ENCODE assay signal across 9 cellular contexts in genomic region chr1:229156819-229157218, GRCh38.
DNase-seq lines count a peak whose midpoint lies in the region; ATAC-seq and TF ChIP-seq lines count a peak whose summit lies in the region.
"Had no signal": no experiment of that assay in that cellular context is flagged by ENCODE, and none has a peak within 500 bp of the region (broad histone marks: within the 10 kb centered on the region; RNA-seq: fewer than 3 reads in every experiment).

No MANE protein-coding gene starts in this region.

- H3K9me3 Mint-ChIP-seq in neural crest cell (no peaks in the 10 kb centered on the region), HFFc6 (peaks cover 7% of the 10 kb centered on the region; the same call in 1 of the 2 replicates)
- no peaks in the 10 kb centered on the region for H3K9me3 Mint-ChIP-seq in activated T-cell treated with anti-CD3 and anti-CD28 coated beads, Interleukin-2, amount 50 U/mL, for 72 hours

- H3K4me1 Mint-ChIP-seq in neural crest cell (no peaks in the 10 kb centered on the region), HFFc6 (ENCODE audit: low read depth) (no peaks in the 10 kb centered on the region)
- H3K4me1 Mint-ChIP-seq in activated T-cell treated with anti-CD3 and anti-CD28 coated beads, Interleukin-2, amount 50 U/mL, for 72 hours (ENCODE audit: low read depth), result peaks cover 21% of the 10 kb centered on the region

- H3K4me3 Mint-ChIP-seq in neural crest cell, result no peak overlapping the region
- H3K4me3 Mint-ChIP-seq in HFFc6, result no peak overlapping the region
- H3K4me3 Mint-ChIP-seq in activated T-cell treated with anti-CD3 and anti-CD28 coated beads, Interleukin-2, amount 50 U/mL, for 72 hours, result no peak overlapping the region

- H3K27me3 Mint-ChIP-seq in neural crest cell (ENCODE audit: low read depth), result no peaks in the 10 kb centered on the region
- H3K27me3 Mint-ChIP-seq in HFFc6 (ENCODE audit: insufficient read depth), result peaks cover 4% of the 10 kb centered on the region
- H3K27me3 Mint-ChIP-seq in activated T-cell treated with anti-CD3 and anti-CD28 coated beads, Interleukin-2, amount 50 U/mL, for 72 hours (ENCODE audit: low read depth), result no peaks in the 10 kb centered on the region

- peak; percentile 23 for DNase-seq in COLO668 (lab: John Stamatoyannopoulos, UW; ENCODE audit: unreplicated experiment)
- peak; percentile 43 for DNase-seq in NCI-H1694 (lab: John Stamatoyannopoulos, UW)
- peak; percentile 31 for DNase-seq in dermis blood vessel endothelial cell
- no peak for DNase-seq in neural crest cell (ENCODE audit: low read depth, low spot score)
- no peak for DNase-seq in HFFc6
- DNase-seq in activated T-cell treated with anti-CD3 and anti-CD28 coated beads, Interleukin-2, amount 50 U/mL, for 72 hours, result no peak
- DNase-seq: occipital lobe had no signal

- peak; percentile 44 for TF ChIP-seq CTCF in neural crest cell (conservative IDR thresholded peaks at IDR 0.05)
- no peak for TF ChIP-seq CTCF in HFFc6 (IDR thresholded peaks at IDR 0.05)

- H3K36me3 Mint-ChIP-seq in neural crest cell (ENCODE audit: low read depth), result no peaks in the 10 kb centered on the region
- H3K36me3 Mint-ChIP-seq in HFFc6 (ENCODE audit: low read depth), result no peaks in the 10 kb centered on the region
- H3K36me3 Mint-ChIP-seq in activated T-cell treated with anti-CD3 and anti-CD28 coated beads, Interleukin-2, amount 50 U/mL, for 72 hours (ENCODE audit: insufficient read depth in 2 of 2), result no peaks in the 10 kb centered on the region

- ATAC-seq in GM21528 (IDR thresholded peaks at IDR 0.05; ENCODE audit: low FRiP score, unreplicated experiment) (no peak), HG02938 (IDR thresholded peaks at IDR 0.05; ENCODE audit: unreplicated experiment) (no peak)
- no peak for ATAC-seq in activated T-cell treated with anti-CD3 and anti-CD28 coated beads, Interleukin-2, amount 50 U/mL, for 72 hours (replicated peaks in 1 of 2)

- no peak overlapping the region for H3K27ac Mint-ChIP-seq in neural crest cell (ENCODE audit: unreplicated experiment)
- H3K27ac Mint-ChIP-seq in HFFc6, result no peak overlapping the region
- H3K27ac Mint-ChIP-seq in activated T-cell treated with anti-CD3 and anti-CD28 coated beads, Interleukin-2, amount 50 U/mL, for 72 hours, result no peak overlapping the region

Comparison
In these comparisons a context has a peak if more than half of its experiments do, and no peak if none do; other contexts are left out.
1. DNase-seq: peak in COLO668 (single experiment), NCI-H1694 (single experiment) and dermis blood vessel endothelial cell (single experiment); none in neural crest cell (single experiment), HFFc6 (single experiment) and activated T-cell treated with anti-CD3 and anti-CD28 coated beads, Interleukin-2, amount 50 U/mL, for 72 hours (0 of 2).